In genomic region chr20:58851969-58852458, GRCh38 we compare ENCODE assay signal across 1 cellular context.
TF ChIP-seq lines count a peak whose summit lies in the region.

No MANE protein-coding gene starts in this region.

TF ChIP-seq in H1, 55 proteins besides CTCF, POLR2A, EP300 and RAD21:
- TF ChIP-seq EZH2 (IDR thresholded peaks at IDR 0.05; ENCODE audit: low read depth, low read length, severe bottlenecking) (peak; percentile 25), ATF3 (IDR thresholded peaks at IDR 0.05; ENCODE audit: insufficient read depth, low read depth, low read length) (no peak), CHD1 (IDR thresholded peaks at IDR 0.05; ENCODE audit: low read depth, low read length) (no peak), BACH1 (IDR thresholded peaks at IDR 0.05; ENCODE audit: low read length) (no peak), BRCA1 (IDR thresholded peaks at IDR 0.05; ENCODE audit: low read depth, low read length) (no peak), TBP (IDR thresholded peaks at IDR 0.05; ENCODE audit: low read depth, low read length) (no peak), CREB1 (IDR thresholded peaks at IDR 0.05) (no peak), TAF7 (optimal IDR thresholded peaks at IDR 0.05; ENCODE audit: borderline replicate concordance, low read depth, low read length) (no peak), SUZ12 (IDR thresholded peaks at IDR 0.05; ENCODE audit: low read length) (peak; percentile 66), ZNF274 (IDR thresholded peaks at IDR 0.05; ENCODE audit: borderline replicate concordance, extremely low read depth, low read length) (no peak), EGR1 (IDR thresholded peaks at IDR 0.05; ENCODE audit: borderline replicate concordance, low read depth, low read length) (no peak), CBX8 (IDR thresholded peaks at IDR 0.05; ENCODE audit: borderline replicate concordance, low read depth, low read length) (no peak), MAFK (IDR thresholded peaks at IDR 0.05; ENCODE audit: low read depth, low read length) (no peak), TCF12 (IDR thresholded peaks at IDR 0.05; ENCODE audit: low read depth, low read length) (no peak), FOSL1 (IDR thresholded peaks at IDR 0.05; ENCODE audit: insufficient read depth, low read depth, low read length) (no peak), ATF2 (IDR thresholded peaks at IDR 0.05; ENCODE audit: low read length) (no peak), RNF2 (IDR thresholded peaks at IDR 0.05; ENCODE audit: borderline replicate concordance, low read depth, low read length, missing control alignments, poor library complexity, severe bottlenecking) (no peak)
